Comparison of ENCODE assay signal across 9 cellular contexts in the genomic region with DNA sequence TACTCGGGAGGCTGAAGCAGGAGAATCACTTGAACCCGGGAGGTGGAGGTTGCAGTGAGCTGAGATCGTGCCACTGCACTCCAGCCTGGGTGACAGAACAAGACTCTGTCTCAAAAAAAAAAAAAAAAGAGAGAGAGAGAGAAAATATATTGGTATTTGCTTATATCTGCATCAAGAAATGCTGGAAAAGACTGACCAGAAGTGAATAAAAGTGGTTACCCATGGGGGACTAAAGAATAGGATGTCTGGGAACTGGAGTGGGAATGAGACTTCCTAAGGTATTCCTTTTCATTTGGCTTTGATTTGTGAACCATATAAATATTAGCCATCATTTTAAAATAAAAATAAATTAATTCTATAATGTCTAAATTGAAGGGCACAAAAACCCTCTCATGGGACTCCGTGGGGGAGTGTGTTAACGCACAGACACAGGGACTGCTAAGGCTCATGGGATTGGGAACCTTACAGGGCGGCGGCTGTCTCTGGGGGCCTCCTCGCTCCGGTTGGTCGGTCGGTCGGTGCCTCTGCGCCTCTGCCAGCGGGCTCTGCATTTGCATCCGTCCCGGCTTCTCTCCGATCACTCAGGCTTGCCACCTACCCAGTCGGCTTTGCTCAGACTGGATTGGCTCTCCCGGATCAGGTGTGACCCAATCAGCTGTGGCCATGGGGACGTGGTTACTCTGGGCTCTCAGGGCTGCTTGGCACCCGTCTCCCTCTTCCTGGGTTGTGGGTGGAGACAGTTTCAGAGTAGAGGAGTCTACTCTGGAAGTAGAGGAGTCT. TPM values are rescaled to one million over a fixed set of nuclear protein-coding genes. Genes with fewer than 3 reads are reported as not detected.
DNase-seq lines count a peak whose midpoint lies in the region; ATAC-seq, FAIRE-seq and TF ChIP-seq lines count a peak whose summit lies in the region.
"Had no signal": no experiment of that assay in that cellular context is flagged by ENCODE, and none has a peak within 500 bp of the region (broad histone marks: within the 10 kb centered on the region; RNA-seq: fewer than 3 reads in every experiment).

No MANE protein-coding gene starts in this region.

- peak; percentile 87 for FAIRE-seq in GM18507 (lab: Jason Lieb, UNC)
- FAIRE-seq: TTC549 had no signal

- H3K27ac ChIP-seq in esophagus squamous epithelium: no peak overlapping the region

- no peak for TF ChIP-seq POLR2A in esophagus squamous epithelium (IDR thresholded peaks at IDR 0.05)

- TF ChIP-seq CTCF in esophagus squamous epithelium (IDR thresholded peaks at IDR 0.05) (no peak), HFFc6 (IDR thresholded peaks at IDR 0.05) (no peak)

- H3K4me1 ChIP-seq in esophagus squamous epithelium: peaks cover 0 to 12% (median 6%) of the 10 kb centered on the region in 3 donors

- H3K4me3 ChIP-seq in esophagus squamous epithelium: peak overlapping the region in 3 of 4 donors; percentile 6 to 56 (median 22)

- H3K36me3 ChIP-seq in esophagus squamous epithelium: no peaks in the 10 kb centered on the region

- intact Hi-C loops in esophagus squamous epithelium (cut with DNase I): no loop called here

- 13 to 14% methylated on average over 17 to 18 of the region's 21 CpGs for WGBS in esophagus squamous epithelium, 2 donors

- H3K36me3 Mint-ChIP-seq in naive B cell (no peaks in the 10 kb centered on the region), HFFc6 (ENCODE audit: low read depth) (no peaks in the 10 kb centered on the region)
- no peaks in the 10 kb centered on the region for H3K36me3 Mint-ChIP-seq in stimulated activated memory B cell treated with anti-CD40 and anti-IgM and Interleukin-4, amounts not matched to agents 10 μg/mL and 1 μg/mL and 100 μg/mL, for 72 hours

- no peaks in the 10 kb centered on the region for H3K27me3 ChIP-seq in esophagus squamous epithelium

- H3K4me1 Mint-ChIP-seq in naive B cell (peaks cover 43 to 59% (median 58%) of the 10 kb centered on the region in 3 donors), HFFc6 (ENCODE audit: low read depth) (peaks cover 15% of the 10 kb centered on the region)
- peaks cover 50% of the 10 kb centered on the region for H3K4me1 Mint-ChIP-seq in stimulated activated memory B cell treated with anti-CD40 and anti-IgM and Interleukin-4, amounts not matched to agents 10 μg/mL and 1 μg/mL and 100 μg/mL, for 72 hours

- H3K4me3 Mint-ChIP-seq in naive B cell (peak overlapping the region; percentile 0 to 83 (median 77)), HFFc6 (no peak overlapping the region)
- peak overlapping the region; percentile 74 for H3K4me3 Mint-ChIP-seq in stimulated activated memory B cell treated with anti-CD40 and anti-IgM and Interleukin-4, amounts not matched to agents 10 μg/mL and 1 μg/mL and 100 μg/mL, for 72 hours

- peak; percentile 54 for DNase-seq in GM18507 (ENCODE audit: extremely low spot score, insufficient read length, low read depth)
- peak; percentile 93 for DNase-seq in NCI-H69 (lab: John Stamatoyannopoulos, UW)
- peak; percentile 57 for DNase-seq in activated T-cell treated with anti-CD3 and anti-CD28 coated beads, Interleukin-2, amount 50 U/mL, for 1 hour
- DNase-seq in esophagus squamous epithelium (lab: John Stamatoyannopoulos, UW): peak; percentile 45
- peak; percentile 84 for DNase-seq in naive B cell
- DNase-seq in HFFc6: no peak

- H3K9me3 Mint-ChIP-seq in naive B cell (no peaks in the 10 kb centered on the region), HFFc6 (no peaks in the 10 kb centered on the region)
- H3K9me3 Mint-ChIP-seq in stimulated activated memory B cell treated with anti-CD40 and anti-IgM and Interleukin-4, amounts not matched to agents 10 μg/mL and 1 μg/mL and 100 μg/mL, for 72 hours: no peaks in the 10 kb centered on the region

- H3K27me3 Mint-ChIP-seq in naive B cell (no peaks in the 10 kb centered on the region), HFFc6 (ENCODE audit: insufficient read depth) (peaks cover 16% of the 10 kb centered on the region)
- H3K27me3 Mint-ChIP-seq in stimulated activated memory B cell treated with anti-CD40 and anti-IgM and Interleukin-4, amounts not matched to agents 10 μg/mL and 1 μg/mL and 100 μg/mL, for 72 hours: no peaks in the 10 kb centered on the region

- ATAC-seq in HG03135 (IDR thresholded peaks at IDR 0.05; ENCODE audit: unreplicated experiment): peak; percentile 78
- ATAC-seq in naive B cell (ENCODE audit: low read depth in 2 of 2): peak; percentile 96 to 97
- peak; percentile 96 for ATAC-seq in stimulated activated memory B cell treated with anti-CD40 and anti-IgM and Interleukin-4, amounts not matched to agents 10 μg/mL and 1 μg/mL and 100 μg/mL, for 72 hours

- H3K27ac Mint-ChIP-seq in naive B cell: peak overlapping the region; percentile 79 to 97 (median 92)
- peak overlapping the region; percentile 80 for H3K27ac Mint-ChIP-seq in stimulated activated memory B cell treated with anti-CD40 and anti-IgM and Interleukin-4, amounts not matched to agents 10 μg/mL and 1 μg/mL and 100 μg/mL, for 72 hours
- H3K27ac Mint-ChIP-seq in HFFc6: no peak overlapping the region

- no peaks in the 10 kb centered on the region for H3K9me3 ChIP-seq in esophagus squamous epithelium

RNA-seq across cellular contexts. Expression of a gene that starts 12.7 kb away (rescaled TPM):
- total RNA-seq in esophagus squamous epithelium: 100 to 1,000 TPM in 1 of 4 donors, 10 to 100 TPM in 3; 77.3 to 114 (median 87.0) TPM
- polyA plus RNA-seq in naive B cell (ENCODE audit: low read depth in 6 of 6): 100 to 1,000 TPM; 418 to 685 (median 569) TPM
- total RNA-seq in HFFc6 (2021; fragmentation: NEBNext Ultra II Directional; extraction: Animal tissue kit (Norgen Biotek cat#: 25700)): 100 to 1,000 TPM; 153 to 222 (median 183) TPM
